In the genomic region with DNA sequence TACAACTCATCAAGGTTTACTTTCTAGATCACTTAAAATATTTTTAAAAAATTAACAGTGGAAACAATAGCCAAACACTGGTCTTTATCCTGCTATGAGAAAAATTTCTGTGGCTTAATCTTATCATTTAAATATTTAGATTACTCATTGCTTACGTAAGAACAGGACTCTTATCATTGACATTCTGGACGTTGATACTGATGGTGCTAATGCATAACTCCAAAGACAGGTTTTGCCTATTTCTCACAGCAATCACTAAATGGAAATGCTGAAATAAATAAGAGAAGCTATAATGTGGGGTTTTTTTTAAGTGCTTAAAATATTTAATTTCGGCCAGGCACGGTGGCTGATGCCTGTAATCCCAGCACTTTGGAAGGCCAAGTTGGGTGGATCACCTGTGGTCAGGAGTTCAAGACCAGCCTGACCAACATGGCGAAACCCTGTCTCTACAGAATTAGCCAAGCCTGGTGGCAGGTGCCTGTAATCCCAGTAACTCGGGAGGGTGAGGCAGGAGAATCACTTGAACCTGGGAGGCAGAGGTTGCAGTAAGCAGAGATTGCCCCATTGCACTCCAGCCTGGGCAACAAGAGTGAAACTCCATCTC, we compare ENCODE assay signal across 23 cellular contexts.
"Had no signal": no experiment of that assay in that cellular context is flagged by ENCODE, and none has a peak within 500 bp of the region (broad histone marks: within the 10 kb centered on the region; RNA-seq: fewer than 3 reads in every experiment).

No MANE protein-coding gene starts in this region.

- H3K9me3 ChIP-seq: ascending aorta, mucosa of descending colon, psoas muscle, tibial artery had no signal

- H3K4me3 ChIP-seq: ascending aorta, dorsolateral prefrontal cortex, mucosa of descending colon, psoas muscle, tibial artery had no signal

- H3K36me3 Mint-ChIP-seq: activated naive CD4-positive, alpha-beta T cell treated with anti-CD3 and anti-CD28 coated beads, Interleukin-2, amount 10 ng/mL, durations not matched to agents 7 days and 5 days; naive B cell had no signal

- H3K4me1 Mint-ChIP-seq: activated naive CD4-positive, alpha-beta T cell treated with anti-CD3 and anti-CD28 coated beads, Interleukin-2, amount 10 ng/mL, durations not matched to agents 7 days and 5 days; activated naive CD8-positive, alpha-beta T cell treated with anti-CD3 and anti-CD28 coated beads, Interleukin-2, amount 50 U/mL, for 24 hours; naive B cell; neural crest cell had no signal

- H3K36me3 ChIP-seq: ascending aorta, tibial artery had no signal

- H3K27me3 Mint-ChIP-seq: activated naive CD4-positive, alpha-beta T cell treated with anti-CD3 and anti-CD28 coated beads, Interleukin-2, amount 10 ng/mL, durations not matched to agents 7 days and 5 days; activated naive CD8-positive, alpha-beta T cell treated with anti-CD3 and anti-CD28 coated beads, Interleukin-2, amount 50 U/mL, for 24 hours had no signal

- H3K4me1 ChIP-seq: ascending aorta, psoas muscle, tibial artery had no signal

- H3K4me3 Mint-ChIP-seq: activated naive CD4-positive, alpha-beta T cell treated with anti-CD3 and anti-CD28 coated beads, Interleukin-2, amount 10 ng/mL, durations not matched to agents 7 days and 5 days; activated naive CD8-positive, alpha-beta T cell treated with anti-CD3 and anti-CD28 coated beads, Interleukin-2, amount 50 U/mL, for 24 hours; naive B cell; neural crest cell had no signal

- H3K9me3 Mint-ChIP-seq: neural crest cell had no signal

- DNase-seq: activated CD4-positive, alpha-beta T cell treated with anti-CD3 and anti-CD28 coated beads, Interleukin-2, amount 50 U/mL, for 1 hour; activated CD8-positive, alpha-beta memory T cell treated with anti-CD3 and anti-CD28 coated beads for 24 hours; activated CD8-positive, alpha-beta memory T cell treated with anti-CD3 and anti-CD28 coated beads, Interleukin-2, amount 50 U/mL, for 48 hours; activated effector memory CD4-positive, alpha-beta T cell treated with Interleukin-2 at 50 U/mL for 16 hours; activated naive CD4-positive, alpha-beta T cell treated with anti-CD3 and anti-CD28 coated beads, Interleukin-2, amount 10 ng/mL, durations not matched to agents 7 days and 5 days; activated naive CD8-positive, alpha-beta T cell treated with anti-CD3 and anti-CD28 coated beads, Interleukin-2, amount 50 U/mL, for 24 hours; activated T-cell treated with anti-CD3 and anti-CD28 coated beads, Interleukin-2, amount 50 U/mL, for 48 hours; dorsolateral prefrontal cortex; head of caudate nucleus; kidney glomerular epithelial cell; left ventricle myocardium superior; mucosa of descending colon; naive B cell; psoas muscle; right cardiac atrium; stimulated activated CD4-positive, alpha-beta T cell treated with anti-CD3 and anti-CD28 coated beads, Interleukin-2, amount 100 ng/mL, for 24 hours; stimulated activated naive CD4-positive, alpha-beta T cell treated with Interleukin-2 at 50 U/mL for 16 hours; substantia nigra; T1000; tibial artery had no signal

- ATAC-seq: activated CD4-positive, CD25-positive, alpha-beta regulatory T cell treated with anti-CD3 and anti-CD28 coated beads, Interleukin-2, amount 50 U/mL, for 24 hours; activated naive CD8-positive, alpha-beta T cell treated with anti-CD3 and anti-CD28 coated beads, Interleukin-2, amount 50 U/mL, for 24 hours; left ventricle myocardium superior; mucosa of descending colon; psoas muscle; right cardiac atrium had no signal

- H3K27ac Mint-ChIP-seq: activated naive CD4-positive, alpha-beta T cell treated with anti-CD3 and anti-CD28 coated beads, Interleukin-2, amount 10 ng/mL, durations not matched to agents 7 days and 5 days; activated naive CD8-positive, alpha-beta T cell treated with anti-CD3 and anti-CD28 coated beads, Interleukin-2, amount 50 U/mL, for 24 hours; naive B cell had no signal

- H3K27ac ChIP-seq: ascending aorta, dorsolateral prefrontal cortex, psoas muscle, tibial artery had no signal

- H3K27me3 ChIP-seq: ascending aorta, dorsolateral prefrontal cortex, tibial artery had no signal
